In genomic region chr4:155799106-155799793, GRCh38 we compare ENCODE assay signal across 9 cellular contexts. TPM values are rescaled to one million over a fixed set of nuclear protein-coding genes. Genes with fewer than 3 reads are reported as not detected.
"Had no signal": no experiment of that assay in that cellular context is flagged by ENCODE, and none has a peak within 500 bp of the region (broad histone marks: within the 10 kb centered on the region; RNA-seq: fewer than 3 reads in every experiment).

No MANE protein-coding gene starts in this region.

- DNase-seq: activated CD4-positive, alpha-beta memory T cell treated with anti-CD3 and anti-CD28 coated beads, Interleukin-2, amount 10 ng/mL, durations not matched to agents 7 days and 5 days; activated CD4-positive, alpha-beta T cell treated with anti-CD3 and anti-CD28 coated beads for 1 hour; activated naive CD8-positive, alpha-beta T cell treated with anti-CD3 and anti-CD28 coated beads, Interleukin-2, amount 10 ng/mL, durations not matched to agents 7 days and 5 days; activated T-cell treated with anti-CD3 and anti-CD28 coated beads, Interleukin-2, amount 50 U/mL, for 72 hours; anterior cingulate cortex; small intestine; T-helper 9 cell; trophoblast cell had no signal

- ATAC-seq: activated T-cell treated with anti-CD3 and anti-CD28 coated beads, Interleukin-2, amount 50 U/mL, for 72 hours; stimulated activated effector memory CD8-positive, alpha-beta T cell treated with anti-CD3 and anti-CD28 coated beads, Interleukin-12 subunit alpha, Interleukin-12 subunit beta, amount 100 ng/mL, for 72 hours had no signal

RNA-seq across cellular contexts. Expression of gene GUCY1B1, which starts 40.4 kb away (rescaled TPM):
- total RNA-seq: activated naive CD8-positive, alpha-beta T cell treated with anti-CD3 and anti-CD28 coated beads, Interleukin-2, amount 10 ng/mL, durations not matched to agents 7 days and 5 days had no signal
